ENCODE assay signal across 27 cellular contexts in genomic region chr3:38016410-38016809, GRCh38. TPM values are rescaled to one million over a fixed set of nuclear protein-coding genes. Genes with fewer than 3 reads are reported as not detected.
DNase-seq lines count a peak whose midpoint lies in the region; ATAC-seq, FAIRE-seq and TF ChIP-seq lines count a peak whose summit lies in the region.
"Had no signal": no experiment of that assay in that cellular context is flagged by ENCODE, and none has a peak within 500 bp of the region (broad histone marks: within the 10 kb centered on the region; RNA-seq: fewer than 3 reads in every experiment).

No MANE protein-coding gene starts in this region.

- no peaks in the 10 kb centered on the region for H3K27me3 Mint-ChIP-seq in activated T-helper 1 cell treated with anti-CD3 and anti-CD28 coated beads, Interleukin-12 subunit alpha, Interleukin-12 subunit beta, Interleukin-2, Interleukin-4 antibody, amounts not matched to agents 30 ng/mL and 10 ng/mL and 1 ng/mL, durations not matched to agents 14 hours and 24 hours and 36 hours (ENCODE audit: insufficient read depth)
- H3K27me3 Mint-ChIP-seq in chondrocyte (ENCODE audit: low read depth): no peaks in the 10 kb centered on the region
- H3K27me3 Mint-ChIP-seq in activated CD4-positive, alpha-beta memory T cell treated with anti-CD3 and anti-CD28 coated beads, Interleukin-2, amount 10 ng/mL, durations not matched to agents 7 days and 5 days: no peaks in the 10 kb centered on the region

- intact Hi-C loops in activated T-helper 1 cell treated with anti-CD3 and anti-CD28 coated beads, Interleukin-12 subunit alpha, Interleukin-12 subunit beta, Interleukin-2, Interleukin-4 antibody, amounts not matched to agents 30 ng/mL and 10 ng/mL and 1 ng/mL, durations not matched to agents 14 hours and 24 hours and 36 hours (cut with micrococcal nuclease): no loop called here

- H3K9me3 ChIP-seq in mucosa of rectum (ENCODE audit: control insufficient read depth in 2 of 2, low read length in 2 of 2): no peaks in the 10 kb centered on the region
- no peaks in the 10 kb centered on the region for H3K9me3 ChIP-seq in small intestine (ENCODE audit: control insufficient read depth, low read depth)

- H3K27me3 ChIP-seq in mucosa of rectum (ENCODE audit: control insufficient read depth in 2 of 2, insufficient read depth in 2 of 2, low read length in 2 of 2): no peaks in the 10 kb centered on the region
- H3K27me3 ChIP-seq in small intestine (ENCODE audit: control insufficient read depth in 2 of 2, insufficient read depth in 2 of 2, low read length in 2 of 2): no peaks in the 10 kb centered on the region

- CTCF ChIA-PET in activated CD4-positive, alpha-beta memory T cell treated with anti-CD3 and anti-CD28 coated beads, Interleukin-2, amount 10 ng/mL, durations not matched to agents 7 days and 5 days (lab: Charles Lee): interaction anchor here (1.3 to 2.1 kb wide), 2 partner anchors 13 to 20 kb away, joined by 3 to 5 read pairs; no protein-coding TSS in a partner anchor

- H3K4me3 Mint-ChIP-seq in activated T-helper 1 cell treated with anti-CD3 and anti-CD28 coated beads, Interleukin-12 subunit alpha, Interleukin-12 subunit beta, Interleukin-2, Interleukin-4 antibody, amounts not matched to agents 30 ng/mL and 10 ng/mL and 1 ng/mL, durations not matched to agents 14 hours and 24 hours and 36 hours: no peak overlapping the region
- H3K4me3 Mint-ChIP-seq in chondrocyte (ENCODE audit: unreplicated experiment): no peak overlapping the region
- H3K4me3 Mint-ChIP-seq in stimulated activated effector memory CD8-positive, alpha-beta T cell treated with anti-CD3 and anti-CD28 coated beads, Interleukin-12 subunit alpha, Interleukin-12 subunit beta, amount 100 ng/mL, for 72 hours: no peak overlapping the region
- H3K4me3 Mint-ChIP-seq in activated CD4-positive, alpha-beta memory T cell treated with anti-CD3 and anti-CD28 coated beads, Interleukin-2, amount 10 ng/mL, durations not matched to agents 7 days and 5 days: no peak overlapping the region

- POLR2A ChIA-PET in activated CD4-positive, alpha-beta memory T cell treated with anti-CD3 and anti-CD28 coated beads, Interleukin-2, amount 10 ng/mL, durations not matched to agents 7 days and 5 days (lab: Charles Lee): interaction anchor here (1.2 kb wide), 1 partner anchor 9 kb away, joined by 3 read pairs; no protein-coding TSS in a partner anchor

- TF ChIP-seq CTCF in chondrocyte (IDR thresholded peaks at IDR 0.05): no peak

- H3K27ac ChIP-seq in mucosa of rectum (ENCODE audit: low read depth in 2 of 2, low read length in 2 of 2): peak overlapping the region; percentile 0 to 80
- no peak overlapping the region for H3K27ac ChIP-seq in small intestine (ENCODE audit: low read depth in 1 of 2, low read length in 1 of 2)
- H3K27ac ChIP-seq: C4-2B, RWPE1 had no signal

- peaks cover 24% of the 10 kb centered on the region for H3K36me3 Mint-ChIP-seq in activated T-helper 1 cell treated with anti-CD3 and anti-CD28 coated beads, Interleukin-12 subunit alpha, Interleukin-12 subunit beta, Interleukin-2, Interleukin-4 antibody, amounts not matched to agents 30 ng/mL and 10 ng/mL and 1 ng/mL, durations not matched to agents 14 hours and 24 hours and 36 hours (ENCODE audit: low read depth)
- peaks cover 27% of the 10 kb centered on the region for H3K36me3 Mint-ChIP-seq in chondrocyte (ENCODE audit: low read depth)
- peaks cover 21% of the 10 kb centered on the region for H3K36me3 Mint-ChIP-seq in stimulated activated effector memory CD8-positive, alpha-beta T cell treated with anti-CD3 and anti-CD28 coated beads, Interleukin-12 subunit alpha, Interleukin-12 subunit beta, amount 100 ng/mL, for 72 hours
- peaks cover 48% of the 10 kb centered on the region for H3K36me3 Mint-ChIP-seq in activated CD4-positive, alpha-beta memory T cell treated with anti-CD3 and anti-CD28 coated beads, Interleukin-2, amount 10 ng/mL, durations not matched to agents 7 days and 5 days (ENCODE audit: low read depth)

- WGBS in small intestine, 3 donors: 98 to 99% (median 98%) methylated on average over 13 of the region's 13 CpGs

- H3K36me3 ChIP-seq in mucosa of rectum (ENCODE audit: control insufficient read depth in 2 of 2, insufficient read depth in 2 of 2, low read length in 2 of 2) (peaks cover 43 to 44% of the 10 kb centered on the region in 2 donors), small intestine (ENCODE audit: control insufficient read depth in 2 of 2, insufficient read depth in 2 of 2, low read length in 2 of 2) (peaks cover 2 to 7% of the 10 kb centered on the region in 2 donors)

- no peak for FAIRE-seq in small intestine (lab: Jason Lieb, UNC)
- FAIRE-seq: GM12892, H1 had no signal

- peaks cover 10 to 24% of the 10 kb centered on the region in 2 donors for H3K4me1 ChIP-seq in mucosa of rectum (ENCODE audit: control insufficient read depth in 2 of 2, insufficient read depth in 2 of 2, low read length in 2 of 2)
- no peaks in the 10 kb centered on the region for H3K4me1 ChIP-seq in small intestine (ENCODE audit: control insufficient read depth in 2 of 2, insufficient read depth in 1 of 2, low read depth in 1 of 2, low read length in 1 of 2)

- peaks cover 4% of the 10 kb centered on the region for H3K9me3 Mint-ChIP-seq in activated T-helper 1 cell treated with anti-CD3 and anti-CD28 coated beads, Interleukin-12 subunit alpha, Interleukin-12 subunit beta, Interleukin-2, Interleukin-4 antibody, amounts not matched to agents 30 ng/mL and 10 ng/mL and 1 ng/mL, durations not matched to agents 14 hours and 24 hours and 36 hours
- no peaks in the 10 kb centered on the region for H3K9me3 Mint-ChIP-seq in chondrocyte (ENCODE audit: low read depth)
- H3K9me3 Mint-ChIP-seq in stimulated activated effector memory CD8-positive, alpha-beta T cell treated with anti-CD3 and anti-CD28 coated beads, Interleukin-12 subunit alpha, Interleukin-12 subunit beta, amount 100 ng/mL, for 72 hours: peaks cover 4% of the 10 kb centered on the region
- peaks cover 2% of the 10 kb centered on the region for H3K9me3 Mint-ChIP-seq in activated CD4-positive, alpha-beta memory T cell treated with anti-CD3 and anti-CD28 coated beads, Interleukin-2, amount 10 ng/mL, durations not matched to agents 7 days and 5 days

- DNase-seq in activated T-helper 1 cell treated with anti-CD3 and anti-CD28 coated beads, Interleukin-12 subunit alpha, Interleukin-12 subunit beta, Interleukin-2, Interleukin-4 antibody, amounts not matched to agents 30 ng/mL and 10 ng/mL and 1 ng/mL, durations not matched to agents 14 hours and 24 hours and 36 hours (ENCODE audit: low spot score): no peak
- peak; percentile 72 for DNase-seq in chondrocyte (ENCODE audit: low spot score)
- no peak for DNase-seq in stimulated activated effector memory CD8-positive, alpha-beta T cell treated with anti-CD3 and anti-CD28 coated beads, Interleukin-12 subunit alpha, Interleukin-12 subunit beta, amount 100 ng/mL, for 72 hours (ENCODE audit: low spot score in 2 of 2)
- no peak for DNase-seq in small intestine
- no peak for DNase-seq in activated CD4-positive, alpha-beta memory T cell treated with anti-CD3 and anti-CD28 coated beads, Interleukin-2, amount 10 ng/mL, durations not matched to agents 7 days and 5 days
- DNase-seq in NCI-H1694 (lab: John Stamatoyannopoulos, UW): no peak
- DNase-seq: DMS153, DND-41, HCEC 1CT, Karpas-422, NCI-H1092, NCI-H1417 treated with DMSO at 0.1 percent for 48 hours, NCI-H187, NCI-H2081 treated with DMSO at 0.1 percent for 48 hours, NCI-H2171, NCI-H226, NCI-H510A, NCI-H69, SHP77 had no signal

- H3K4me1 Mint-ChIP-seq in activated T-helper 1 cell treated with anti-CD3 and anti-CD28 coated beads, Interleukin-12 subunit alpha, Interleukin-12 subunit beta, Interleukin-2, Interleukin-4 antibody, amounts not matched to agents 30 ng/mL and 10 ng/mL and 1 ng/mL, durations not matched to agents 14 hours and 24 hours and 36 hours (ENCODE audit: low read depth): peaks cover 2% of the 10 kb centered on the region
- no peaks in the 10 kb centered on the region for H3K4me1 Mint-ChIP-seq in chondrocyte (ENCODE audit: low read depth)
- peaks cover 15% of the 10 kb centered on the region for H3K4me1 Mint-ChIP-seq in stimulated activated effector memory CD8-positive, alpha-beta T cell treated with anti-CD3 and anti-CD28 coated beads, Interleukin-12 subunit alpha, Interleukin-12 subunit beta, amount 100 ng/mL, for 72 hours
- peaks cover 1% of the 10 kb centered on the region for H3K4me1 Mint-ChIP-seq in activated CD4-positive, alpha-beta memory T cell treated with anti-CD3 and anti-CD28 coated beads, Interleukin-2, amount 10 ng/mL, durations not matched to agents 7 days and 5 days

- H3K27ac Mint-ChIP-seq in activated T-helper 1 cell treated with anti-CD3 and anti-CD28 coated beads, Interleukin-12 subunit alpha, Interleukin-12 subunit beta, Interleukin-2, Interleukin-4 antibody, amounts not matched to agents 30 ng/mL and 10 ng/mL and 1 ng/mL, durations not matched to agents 14 hours and 24 hours and 36 hours: peak overlapping the region; percentile 31
- H3K27ac Mint-ChIP-seq in chondrocyte (ENCODE audit: unreplicated experiment): no peak overlapping the region
- peak overlapping the region; percentile 74 for H3K27ac Mint-ChIP-seq in stimulated activated effector memory CD8-positive, alpha-beta T cell treated with anti-CD3 and anti-CD28 coated beads, Interleukin-12 subunit alpha, Interleukin-12 subunit beta, amount 100 ng/mL, for 72 hours
- no peak overlapping the region for H3K27ac Mint-ChIP-seq in activated CD4-positive, alpha-beta memory T cell treated with anti-CD3 and anti-CD28 coated beads, Interleukin-2, amount 10 ng/mL, durations not matched to agents 7 days and 5 days

- H3K4me3 ChIP-seq in mucosa of rectum (ENCODE audit: low read length in 2 of 2) (no peak overlapping the region), small intestine (ENCODE audit: low read depth in 1 of 2, low read length in 2 of 2) (no peak overlapping the region)

- H3K9ac ChIP-seq in mucosa of rectum (ENCODE audit: low read depth in 1 of 2, low read length in 2 of 2): no peak overlapping the region

- no peak for ATAC-seq in stimulated activated effector memory CD8-positive, alpha-beta T cell treated with anti-CD3 and anti-CD28 coated beads, Interleukin-12 subunit alpha, Interleukin-12 subunit beta, amount 100 ng/mL, for 72 hours
- no peak for ATAC-seq in HG03565 (IDR thresholded peaks at IDR 0.05; ENCODE audit: unreplicated experiment)
- ATAC-seq: Panc1 had no signal

RNA-seq across cellular contexts. Expression of gene PLCD1, which starts 13.0 kb away (rescaled TPM):
- 3.9 and 4.3 TPM in 2 replicates for total RNA-seq in activated T-helper 1 cell treated with anti-CD3 and anti-CD28 coated beads, Interleukin-12 subunit alpha, Interleukin-12 subunit beta, Interleukin-2, Interleukin-4 antibody, amounts not matched to agents 30 ng/mL and 10 ng/mL and 1 ng/mL, durations not matched to agents 14 hours and 24 hours and 36 hours
- total RNA-seq in chondrocyte: 19.0 to 28.2 TPM (median 23.6 TPM) in 3 replicates
- polyA plus RNA-seq in small intestine: 10 to 100 TPM in 1 of 3 donors, 1 to 10 TPM in 2; 7.8 to 16.3 (median 8.8) TPM
- 10 to 100 TPM; 36.2 to 38.0 TPM for total RNA-seq in activated CD4-positive, alpha-beta memory T cell treated with anti-CD3 and anti-CD28 coated beads, Interleukin-2, amount 10 ng/mL, durations not matched to agents 7 days and 5 days

RNA-seq across cellular contexts. Expression of gene DLEC1, which starts 22.6 kb away (rescaled TPM):
- total RNA-seq in activated T-helper 1 cell treated with anti-CD3 and anti-CD28 coated beads, Interleukin-12 subunit alpha, Interleukin-12 subunit beta, Interleukin-2, Interleukin-4 antibody, amounts not matched to agents 30 ng/mL and 10 ng/mL and 1 ng/mL, durations not matched to agents 14 hours and 24 hours and 36 hours: 0.10 and 0.12 TPM in 2 replicates
- 0.17 to 0.29 TPM (median 0.18 TPM) in 3 replicates for total RNA-seq in chondrocyte
- polyA plus RNA-seq in small intestine: under 1 TPM; 0.19 to 0.89 (median 0.81) TPM
- 1 to 10 TPM; 3.8 to 4.2 TPM for total RNA-seq in activated CD4-positive, alpha-beta memory T cell treated with anti-CD3 and anti-CD28 coated beads, Interleukin-2, amount 10 ng/mL, durations not matched to agents 7 days and 5 days
- total RNA-seq: A673 had no signal

RNA-seq across cellular contexts. Expression of gene VILL, which starts 25.8 kb away (rescaled TPM):
- 11.6 and 13.4 TPM in 2 replicates for total RNA-seq in activated T-helper 1 cell treated with anti-CD3 and anti-CD28 coated beads, Interleukin-12 subunit alpha, Interleukin-12 subunit beta, Interleukin-2, Interleukin-4 antibody, amounts not matched to agents 30 ng/mL and 10 ng/mL and 1 ng/mL, durations not matched to agents 14 hours and 24 hours and 36 hours
- 1.7 to 2.6 TPM (median 1.7 TPM) in 3 replicates for total RNA-seq in chondrocyte
- polyA plus RNA-seq in small intestine: 100 to 1,000 TPM in 2 of 3 donors, 10 to 100 TPM in 1; 57.6 to 266 (median 191) TPM
- 10 to 100 TPM; 18.4 to 18.7 TPM for total RNA-seq in activated CD4-positive, alpha-beta memory T cell treated with anti-CD3 and anti-CD28 coated beads, Interleukin-2, amount 10 ng/mL, durations not matched to agents 7 days and 5 days

Comparison
In these comparisons a context has a peak if more than half of its experiments do, and no peak if none do; other contexts are left out.
1. H3K27ac Mint-ChIP-seq: peak in activated T-helper 1 cell treated with anti-CD3 and anti-CD28 coated beads, Interleukin-12 subunit alpha, Interleukin-12 subunit beta, Interleukin-2, Interleukin-4 antibody, amounts not matched to agents 30 ng/mL and 10 ng/mL and 1 ng/mL, durations not matched to agents 14 hours and 24 hours and 36 hours (single experiment) and stimulated activated effector memory CD8-positive, alpha-beta T cell treated with anti-CD3 and anti-CD28 coated beads, Interleukin-12 subunit alpha, Interleukin-12 subunit beta, amount 100 ng/mL, for 72 hours (single experiment); none in chondrocyte (single experiment) and activated CD4-positive, alpha-beta memory T cell treated with anti-CD3 and anti-CD28 coated beads, Interleukin-2, amount 10 ng/mL, durations not matched to agents 7 days and 5 days (single experiment).
2. H3K27ac ChIP-seq: peak in mucosa of rectum (2 of 2); none in small intestine (0 of 2).